1 cellular context compared by ENCODE assay signal in genomic region chr9:69134412-69134811, GRCh38.
TF ChIP-seq lines count a peak whose summit lies in the region.

No MANE protein-coding gene starts in this region.

TF ChIP-seq in WTC11, 78 proteins besides CTCF, POLR2A, EP300 and RAD21 (continued from another document):
- no peak for TF ChIP-seq ZNF425 (CRISPR knock-in tag; conservative IDR thresholded peaks at IDR 0.05)
- TF ChIP-seq PRDM15 (CRISPR knock-in tag; IDR thresholded peaks at IDR 0.05), result no peak
- no peak for TF ChIP-seq NR3C1 (CRISPR knock-in tag; conservative IDR thresholded peaks at IDR 0.05; ENCODE audit: low read depth)
- no peak for TF ChIP-seq NR1H2 (CRISPR knock-in tag; IDR thresholded peaks at IDR 0.05)
- TF ChIP-seq JAZF1 (CRISPR knock-in tag; IDR thresholded peaks at IDR 0.05), result no peak
- TF ChIP-seq FOXJ3 (CRISPR knock-in tag; IDR thresholded peaks at IDR 0.05; ENCODE audit: borderline replicate concordance), result no peak
- no peak for TF ChIP-seq TEAD1 (CRISPR knock-in tag; IDR thresholded peaks at IDR 0.05)
- no peak for TF ChIP-seq USF2 (CRISPR knock-in tag; IDR thresholded peaks at IDR 0.05)
- no peak for TF ChIP-seq ATF2 (CRISPR knock-in tag; IDR thresholded peaks at IDR 0.05; ENCODE audit: borderline replicate concordance, low read depth)
